In the genomic region with DNA sequence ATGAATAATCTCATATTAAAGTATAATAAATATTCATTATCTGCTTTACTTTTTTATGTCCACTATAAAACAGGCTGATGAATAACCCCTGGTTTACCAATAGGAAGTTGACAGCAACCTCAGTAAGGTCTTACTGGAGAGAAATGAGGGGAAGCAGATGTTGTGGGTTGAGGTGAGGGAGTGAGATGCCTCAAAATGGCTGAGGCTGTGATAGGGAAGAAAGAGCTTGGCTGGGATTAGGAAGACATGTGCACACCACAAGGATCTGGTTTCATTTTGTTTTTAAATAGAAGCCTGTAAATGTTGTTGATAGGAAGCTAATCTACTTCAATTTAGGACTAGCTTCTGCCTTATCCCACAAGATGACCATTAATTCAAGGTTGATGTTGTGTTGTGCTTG, we compare ENCODE assay signal across 25 cellular contexts. TPM values are rescaled to one million over a fixed set of nuclear protein-coding genes. Genes with fewer than 3 reads are reported as not detected.
A peak's percentile ranks its signal among the peaks of the same experiment; 100 is the strongest.
DNase-seq lines count a peak whose midpoint lies in the region; ATAC-seq, FAIRE-seq and TF ChIP-seq lines count a peak whose summit lies in the region.
"Had no signal": no experiment of that assay in that cellular context is flagged by ENCODE, and none has a peak within 500 bp of the region (broad histone marks: within the 10 kb centered on the region; RNA-seq: fewer than 3 reads in every experiment).

No MANE protein-coding gene starts in this region.

- peak; percentile 73 for FAIRE-seq in GM12892 (lab: Jason Lieb, UNC)
- FAIRE-seq: K562 had no signal

- H3K4me2 ChIP-seq in BLaER1, result peak overlapping the region; percentile 43; the same call in 1 of the 2 replicates

- H3K27ac ChIP-seq in BLaER1 (peak overlapping the region; percentile 39; the same call in 1 of the 2 replicates), prostate gland (no peak overlapping the region)
- H3K27ac ChIP-seq: GM23248, thoracic aorta had no signal

- H3K36me3 Mint-ChIP-seq in activated naive CD8-positive, alpha-beta T cell treated with anti-CD3 and anti-CD28 coated beads, Interleukin-2, amount 50 U/mL, for 24 hours (ENCODE audit: low read depth), result peaks cover 1% of the 10 kb centered on the region

- peaks cover 20% of the 10 kb centered on the region for H3K9me3 ChIP-seq in BLaER1
- H3K9me3 ChIP-seq in prostate gland, result no peaks in the 10 kb centered on the region
- H3K9me3 ChIP-seq: thoracic aorta had no signal

- peaks cover 21% of the 10 kb centered on the region for H3K4me1 ChIP-seq in BLaER1
- no peaks in the 10 kb centered on the region for H3K4me1 ChIP-seq in prostate gland (replicated peaks)

- intact Hi-C loops in prostate gland (cut with DNase I), result no loop called here

- H3K4me1 Mint-ChIP-seq in activated naive CD8-positive, alpha-beta T cell treated with anti-CD3 and anti-CD28 coated beads, Interleukin-2, amount 50 U/mL, for 24 hours, result peaks cover 12% of the 10 kb centered on the region
- H3K4me1 Mint-ChIP-seq: neural crest cell had no signal

- no peak for DNase-seq in GM12892 (ENCODE audit: insufficient read length)
- peak; percentile 79 for DNase-seq in NCI-H82 (lab: John Stamatoyannopoulos, UW)
- DNase-seq in activated naive CD8-positive, alpha-beta T cell treated with anti-CD3 and anti-CD28 coated beads, Interleukin-2, amount 50 U/mL, for 24 hours, result no peak
- no peak for DNase-seq in prostate gland (ENCODE audit: low spot score)
- DNase-seq in DMS114 treated with DMSO at 0.1 percent for 48 hours (lab: John Stamatoyannopoulos, UW; ENCODE audit: unreplicated experiment), result no peak
- DNase-seq: activated CD4-positive, alpha-beta T cell treated with anti-CD3 and anti-CD28 coated beads, Interleukin-2, amount 50 U/mL, for 4 hours; aorta; caudate nucleus; CD8-positive, alpha-beta memory T cell; dermis blood vessel endothelial cell; GM23248; midbrain; NCI-H1105; NCI-H2081 treated with DMSO at 0.1 percent for 48 hours; NCI-H510A treated with DMSO at 0.1 percent for 48 hours; PC-3; SHP77; stimulated activated naive B cell treated with anti-CD40 and anti-IgM and Interleukin-4, amounts not matched to agents 10 μg/mL and 1 μg/mL and 100 μg/mL, for 72 hours had no signal

- no peak for ATAC-seq in activated naive CD8-positive, alpha-beta T cell treated with anti-CD3 and anti-CD28 coated beads, Interleukin-2, amount 50 U/mL, for 24 hours
- ATAC-seq in GM18907 (IDR thresholded peaks at IDR 0.05; ENCODE audit: unreplicated experiment), result no peak
- ATAC-seq: K562; left lobe of liver; PC-3; stimulated activated naive B cell treated with anti-CD40 and anti-IgM and Interleukin-4, amounts not matched to agents 10 μg/mL and 1 μg/mL and 100 μg/mL, for 72 hours had no signal

- H3K27me3 ChIP-seq in BLaER1, result no peaks in the 10 kb centered on the region
- no peaks in the 10 kb centered on the region for H3K27me3 ChIP-seq in prostate gland (replicated peaks; ENCODE audit: insufficient read depth)

- no peaks in the 10 kb centered on the region for H3K36me3 ChIP-seq in BLaER1
- no peaks in the 10 kb centered on the region for H3K36me3 ChIP-seq in prostate gland
- H3K36me3 ChIP-seq: thoracic aorta had no signal

- TF ChIP-seq POLR2A in GM12892 (IDR thresholded peaks at IDR 0.05; ENCODE audit: low read depth, low read length) (no peak), prostate gland (IDR thresholded peaks at IDR 0.05) (no peak)

- H3K27ac Mint-ChIP-seq in activated naive CD8-positive, alpha-beta T cell treated with anti-CD3 and anti-CD28 coated beads, Interleukin-2, amount 50 U/mL, for 24 hours, result peak overlapping the region; percentile 18
- H3K27ac Mint-ChIP-seq: CD8-positive, alpha-beta memory T cell; stimulated activated naive B cell treated with anti-CD40 and anti-IgM and Interleukin-4, amounts not matched to agents 10 μg/mL and 1 μg/mL and 100 μg/mL, for 72 hours; T-helper 1 cell treated with Interleukin-12 subunit alpha and Interleukin-12 subunit beta and Interleukin-4 antibody, amounts not matched to agents 30 μg/mL and 1 μg/mL, for 36 hours had no signal

- no peaks in the 10 kb centered on the region for H3K27me3 Mint-ChIP-seq in activated naive CD8-positive, alpha-beta T cell treated with anti-CD3 and anti-CD28 coated beads, Interleukin-2, amount 50 U/mL, for 24 hours

- TF ChIP-seq CTCF in prostate gland (IDR thresholded peaks at IDR 0.05), result no peak

- no peak overlapping the region for H3K9ac ChIP-seq in BLaER1
- H3K9ac ChIP-seq: GM23248 had no signal

- no peaks in the 10 kb centered on the region for H4K20me1 ChIP-seq in BLaER1

- H3K4me3 Mint-ChIP-seq in activated naive CD8-positive, alpha-beta T cell treated with anti-CD3 and anti-CD28 coated beads, Interleukin-2, amount 50 U/mL, for 24 hours, result no peak overlapping the region
- H3K4me3 Mint-ChIP-seq: neural crest cell; stimulated activated naive B cell treated with anti-CD40 and anti-IgM and Interleukin-4, amounts not matched to agents 10 μg/mL and 1 μg/mL and 100 μg/mL, for 72 hours; T-helper 1 cell treated with Interleukin-12 subunit alpha and Interleukin-12 subunit beta and Interleukin-4 antibody, amounts not matched to agents 30 μg/mL and 1 μg/mL, for 36 hours had no signal

- no peaks in the 10 kb centered on the region for H3K9me3 Mint-ChIP-seq in activated naive CD8-positive, alpha-beta T cell treated with anti-CD3 and anti-CD28 coated beads, Interleukin-2, amount 50 U/mL, for 24 hours
- H3K9me3 Mint-ChIP-seq: CD8-positive, alpha-beta memory T cell; T-helper 1 cell treated with Interleukin-12 subunit alpha and Interleukin-12 subunit beta and Interleukin-4 antibody, amounts not matched to agents 30 μg/mL and 1 μg/mL, for 36 hours had no signal

- no peak overlapping the region for H3K4me3 ChIP-seq in BLaER1
- no peak overlapping the region for H3K4me3 ChIP-seq in prostate gland
- H3K4me3 ChIP-seq: GM23248, K562, thoracic aorta had no signal

RNA-seq across cellular contexts. Expression of a gene that starts 14.4 kb away (rescaled TPM):
- polyA plus RNA-seq in GM12892 (2012; ENCODE audit: missing spikeins), result 24.2 TPM
- total RNA-seq in prostate gland, result 1 to 10 TPM; 7.2 to 7.9 TPM
- total RNA-seq: dermis blood vessel endothelial cell, GM23248, neural crest cell had no signal
- polyA plus RNA-seq: CD8-positive, alpha-beta memory T cell; GM23248 had no signal
